ENCODE assay signal across 17 cellular contexts in genomic region chr4:16466581-16466980, GRCh38.
A peak's percentile ranks its signal among the peaks of the same experiment; 100 is the strongest.
DNase-seq lines count a peak whose midpoint lies in the region; ATAC-seq and TF ChIP-seq lines count a peak whose summit lies in the region.
"Had no signal": no experiment of that assay in that cellular context is flagged by ENCODE, and none has a peak within 500 bp of the region (broad histone marks: within the 10 kb centered on the region; RNA-seq: fewer than 3 reads in every experiment).

No MANE protein-coding gene starts in this region.

- no peaks in the 10 kb centered on the region for H3K9me3 ChIP-seq in SK-N-MC (ENCODE audit: low read depth, low read length)
- H3K9me3 ChIP-seq in colonic mucosa: no peaks in the 10 kb centered on the region
- H3K9me3 ChIP-seq: A549, HAP-1 had no signal

- no peaks in the 10 kb centered on the region for H3K27me3 ChIP-seq in colonic mucosa

- no peak overlapping the region for H3K4me3 Mint-ChIP-seq in nephron
- H3K4me3 Mint-ChIP-seq: CD4-positive, alpha-beta memory T cell; HFFc6 had no signal

- peak overlapping the region; percentile 60 to 78 (median 75) for H3K27ac Mint-ChIP-seq in nephron
- H3K27ac Mint-ChIP-seq: CD4-positive, alpha-beta memory T cell; HFFc6 had no signal

- H3K27me3 Mint-ChIP-seq in nephron (ENCODE audit: low read depth): peaks cover 4% of the 10 kb centered on the region

- H3K4me1 Mint-ChIP-seq in nephron: peaks cover 6% of the 10 kb centered on the region
- H3K4me1 Mint-ChIP-seq: CD4-positive, alpha-beta memory T cell had no signal

- ATAC-seq in GM19023 (IDR thresholded peaks at IDR 0.05; ENCODE audit: unreplicated experiment): peak; percentile 7
- ATAC-seq in GM21723 (IDR thresholded peaks at IDR 0.05; ENCODE audit: unreplicated experiment): no peak
- ATAC-seq: A549 had no signal

- H3K4me1 ChIP-seq in colonic mucosa: no peaks in the 10 kb centered on the region
- H3K4me1 ChIP-seq: A549, HAP-1 had no signal

- no peak overlapping the region for H3K9ac ChIP-seq in SK-N-MC (ENCODE audit: insufficient read length)
- H3K9ac ChIP-seq in colonic mucosa (ENCODE audit: low read depth in 2 of 2, low read length in 2 of 2): no peak overlapping the region

- TF ChIP-seq CTCF in nephron (IDR thresholded peaks at IDR 0.05; ENCODE audit: unreplicated experiment in 3 of 3): no peak
- no peak for TF ChIP-seq CTCF in colonic mucosa (IDR thresholded peaks at IDR 0.05)

- H3K36me3 ChIP-seq in SK-N-MC (ENCODE audit: insufficient read depth, low read length): no peaks in the 10 kb centered on the region
- no peaks in the 10 kb centered on the region for H3K36me3 ChIP-seq in colonic mucosa
- H3K36me3 ChIP-seq: HAP-1 had no signal

- H3K27ac ChIP-seq in SK-N-MC: peak overlapping the region; percentile 71
- no peak overlapping the region for H3K27ac ChIP-seq in colonic mucosa
- H3K27ac ChIP-seq: A549 had no signal

- H3K9me3 Mint-ChIP-seq in nephron: peaks cover 6% of the 10 kb centered on the region
- H3K9me3 Mint-ChIP-seq: HFFc6 had no signal

- intact Hi-C loops in colonic mucosa (cut with DNase I): no loop called here

- DNase-seq in SK-N-MC (ENCODE audit: low read depth, low spot score) (no peak), pons (ENCODE audit: low spot score) (no peak), colonic mucosa (no peak)
- DNase-seq: 8988T; C1 segment of cervical spinal cord; Calu3; CD4-positive, alpha-beta memory T cell; COR-L47; DMS53; DMS79 treated with DMSO at 0.1 percent for 48 hours; GOT3; HFFc6 had no signal

- H3K4me3 ChIP-seq in SK-N-MC (0 out of 2 replicates have a peak overlapping the region, but pooled peaks have one; percentile 15), colonic mucosa (no peak overlapping the region)
- H3K4me3 ChIP-seq: A549, HAP-1 had no signal

- H3K36me3 Mint-ChIP-seq in nephron (ENCODE audit: low read depth): no peaks in the 10 kb centered on the region
